ENCODE assay signal across 17 cellular contexts in genomic region chr1:66599899-66600737, GRCh38.
"Had no signal": no experiment of that assay in that cellular context is flagged by ENCODE, and none has a peak within 500 bp of the region (broad histone marks: within the 10 kb centered on the region; RNA-seq: fewer than 3 reads in every experiment).

No MANE protein-coding gene starts in this region.

- H3K79me2 ChIP-seq: hepatocyte had no signal

- H3K27me3 Mint-ChIP-seq: brain had no signal

- H3K4me3 ChIP-seq: hepatocyte, prostate gland, uterus had no signal

- H3K36me3 Mint-ChIP-seq: activated naive CD8-positive, alpha-beta T cell treated with anti-CD3 and anti-CD28 coated beads for 36 hours; natural killer cell had no signal

- DNase-seq: activated CD4-positive, alpha-beta T cell treated with anti-CD3 and anti-CD28 coated beads, Interleukin-2, amount 10 ng/mL, durations not matched to agents 7 days and 5 days; activated CD4-positive, CD25-positive, alpha-beta regulatory T cell; activated CD8-positive, alpha-beta memory T cell treated with anti-CD3 and anti-CD28 coated beads for 24 hours; activated naive CD8-positive, alpha-beta T cell treated with anti-CD3 and anti-CD28 coated beads for 36 hours; cerebellar nuclear complex; dermis blood vessel endothelial cell; islet precursor cell; mesendoderm; natural killer cell; stimulated activated CD4-positive, alpha-beta T cell treated with anti-CD3 and anti-CD28 coated beads, Interleukin-1b, Interleukin-23, amount 100 ng/mL, for 48 hours; uterus had no signal

- H3K4me1 Mint-ChIP-seq: activated CD4-positive, alpha-beta T cell treated with anti-CD3 and anti-CD28 coated beads, Interleukin-2, amount 10 ng/mL, durations not matched to agents 7 days and 5 days; activated naive CD8-positive, alpha-beta T cell treated with anti-CD3 and anti-CD28 coated beads for 36 hours; natural killer cell had no signal

- H3K27ac ChIP-seq: hepatocyte, prostate gland, uterus had no signal

- H3K4me3 Mint-ChIP-seq: activated CD4-positive, alpha-beta T cell treated with anti-CD3 and anti-CD28 coated beads, Interleukin-2, amount 10 ng/mL, durations not matched to agents 7 days and 5 days; activated naive CD8-positive, alpha-beta T cell treated with anti-CD3 and anti-CD28 coated beads for 36 hours; activated T-helper 1 cell treated with anti-CD3 and anti-CD28 coated beads, Interleukin-12 subunit alpha, Interleukin-12 subunit beta, Interleukin-2, Interleukin-4 antibody, amounts not matched to agents 30 ng/mL and 10 ng/mL and 1 ng/mL, durations not matched to agents 14 hours and 24 hours and 36 hours; natural killer cell had no signal

- H3K9me3 Mint-ChIP-seq: activated CD4-positive, alpha-beta T cell treated with anti-CD3 and anti-CD28 coated beads, Interleukin-2, amount 10 ng/mL, durations not matched to agents 7 days and 5 days; activated T-helper 1 cell treated with anti-CD3 and anti-CD28 coated beads, Interleukin-12 subunit alpha, Interleukin-12 subunit beta, Interleukin-2, Interleukin-4 antibody, amounts not matched to agents 30 ng/mL and 10 ng/mL and 1 ng/mL, durations not matched to agents 14 hours and 24 hours and 36 hours; natural killer cell had no signal

- H3K27me3 ChIP-seq: hepatocyte, uterus had no signal

- H3K4me1 ChIP-seq: prostate gland, uterus had no signal

- ATAC-seq: left lobe of liver, natural killer cell, sciatic nerve had no signal

- H3K27ac Mint-ChIP-seq: activated CD4-positive, alpha-beta T cell treated with anti-CD3 and anti-CD28 coated beads, Interleukin-2, amount 10 ng/mL, durations not matched to agents 7 days and 5 days; activated naive CD8-positive, alpha-beta T cell treated with anti-CD3 and anti-CD28 coated beads for 36 hours; activated T-helper 1 cell treated with anti-CD3 and anti-CD28 coated beads, Interleukin-12 subunit alpha, Interleukin-12 subunit beta, Interleukin-2, Interleukin-4 antibody, amounts not matched to agents 30 ng/mL and 10 ng/mL and 1 ng/mL, durations not matched to agents 14 hours and 24 hours and 36 hours; natural killer cell had no signal

- H3K9me3 ChIP-seq: prostate gland, uterus had no signal

- H3K4me2 ChIP-seq: hepatocyte had no signal

- H2AFZ ChIP-seq: hepatocyte had no signal

- H3K36me3 ChIP-seq: prostate gland, uterus had no signal
